Comparison of ENCODE assay signal across 8 cellular contexts in the genomic region with DNA sequence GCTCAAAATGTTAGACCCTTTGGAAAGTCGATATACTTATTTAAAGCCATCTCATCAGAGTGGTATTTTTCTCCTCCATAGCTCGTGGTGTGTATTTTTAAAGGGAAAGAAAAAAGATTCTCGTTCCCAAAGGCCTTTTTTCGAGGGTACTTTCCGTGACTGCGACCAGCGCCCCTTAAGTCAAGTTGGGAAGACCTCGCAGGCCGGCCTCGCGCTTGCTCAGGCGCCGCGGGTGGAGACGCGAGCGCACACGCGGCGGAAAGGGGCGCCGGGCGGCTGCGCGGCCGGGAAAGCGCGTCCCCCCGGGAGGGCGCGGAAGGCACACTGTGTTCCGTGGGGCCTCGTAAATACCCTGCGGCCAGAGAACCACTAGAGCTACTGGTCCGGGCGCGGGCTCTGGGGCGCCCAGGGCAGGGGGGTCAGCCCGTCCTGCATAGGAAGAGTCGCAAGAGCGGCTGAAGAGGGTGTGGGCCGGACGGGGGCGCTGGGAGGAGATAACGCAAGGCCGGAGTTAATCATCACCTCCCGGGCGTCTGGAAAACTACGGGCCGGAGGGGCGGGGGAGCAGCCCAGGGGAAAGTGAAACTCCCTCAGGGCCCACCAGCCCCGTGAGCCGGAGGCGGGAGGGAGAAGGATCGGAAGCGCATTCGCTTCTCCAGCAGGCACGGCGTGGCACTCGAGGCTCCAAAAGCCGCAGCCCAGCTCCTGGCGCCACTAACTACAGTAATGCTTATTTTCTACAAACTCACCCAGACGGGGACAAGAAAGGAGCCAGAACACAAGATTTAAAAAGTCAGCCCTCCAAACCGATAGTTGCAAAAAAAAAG. TPM values are rescaled to one million over a fixed set of nuclear protein-coding genes. Genes with fewer than 3 reads are reported as not detected.
DNase-seq lines count a peak whose midpoint lies in the region; ATAC-seq and TF ChIP-seq lines count a peak whose summit lies in the region.

No MANE protein-coding gene starts in this region.

- WGBS in stomach, 5 donors: 0 to 1% (median 1%) methylated on average over 42 to 64 of the region's 64 CpGs

- H3K4me2 ChIP-seq in DND-41 (ENCODE audit: insufficient read depth, low read length) (peak overlapping the region; percentile 64), KMS-11 (peak overlapping the region; percentile 80), neural progenitor cell (peak overlapping the region; percentile 89)

- peak overlapping the region; percentile 99 for H3K4me3 Mint-ChIP-seq in neural progenitor cell

- TF ChIP-seq POLR2A in Raji (IDR thresholded peaks at IDR 0.05; ENCODE audit: insufficient read depth, low read depth, low read length) (peak; percentile 59), stomach (IDR thresholded peaks at IDR 0.05) (no peak)

- peaks cover 99% of the 10 kb centered on the region for H3K79me2 ChIP-seq in DND-41 (ENCODE audit: insufficient read depth, low read length)
- H3K79me2 ChIP-seq in KMS-11 (ENCODE audit: insufficient read depth, low read depth): peaks cover 87% of the 10 kb centered on the region
- H3K79me2 ChIP-seq in neural progenitor cell (ENCODE audit: low read depth): peaks cover 51% of the 10 kb centered on the region

- peak; percentile 44 for TF ChIP-seq CTCF in DND-41 (IDR thresholded peaks at IDR 0.05; ENCODE audit: borderline replicate concordance, extremely low read depth, low read length, poor library complexity, severe bottlenecking)
- peak; percentile 26; the same call in 1 of the 2 replicates for TF ChIP-seq CTCF in KMS-11 (conservative IDR thresholded peaks at IDR 0.05; ENCODE audit: low read depth, low read length)
- TF ChIP-seq CTCF in foreskin fibroblast (IDR thresholded peaks at IDR 0.05; ENCODE audit: low read depth, low read length): peak; percentile 33
- peak; percentile 54 for TF ChIP-seq CTCF in neural progenitor cell (IDR thresholded peaks at IDR 0.05)
- peak in 2 of 7 experiments; percentile 17 to 35 for TF ChIP-seq CTCF in stomach (IDR thresholded peaks at IDR 0.05)

- H3K36me3 ChIP-seq in DND-41 (ENCODE audit: insufficient read depth, low read length) (peaks cover 14% of the 10 kb centered on the region), KMS-11 (ENCODE audit: insufficient read depth) (no peaks in the 10 kb centered on the region), neural progenitor cell (no peaks in the 10 kb centered on the region), stomach (peaks cover 0 to under 1% (median 0%) of the 10 kb centered on the region in 4 donors)

- peak overlapping the region; percentile 95 for H3K9ac ChIP-seq in DND-41 (ENCODE audit: low read depth, low read length)
- H3K9ac ChIP-seq in KMS-11: peak overlapping the region; percentile 88
- peak overlapping the region; percentile 34 for H3K9ac ChIP-seq in neural progenitor cell

- H3K9me3 Mint-ChIP-seq in neural progenitor cell: peaks cover 11% of the 10 kb centered on the region

- H3K27me3 Mint-ChIP-seq in neural progenitor cell (ENCODE audit: insufficient read depth, low read depth): peaks cover 18% of the 10 kb centered on the region

- no peaks in the 10 kb centered on the region for H3K27me3 ChIP-seq in DND-41 (ENCODE audit: insufficient read depth, low read length, poor library complexity)
- no peaks in the 10 kb centered on the region for H3K27me3 ChIP-seq in KMS-11 (ENCODE audit: insufficient read depth, low read depth)
- H3K27me3 ChIP-seq in neural progenitor cell: no peaks in the 10 kb centered on the region
- no peaks in the 10 kb centered on the region for H3K27me3 ChIP-seq in stomach

- H3K4me1 ChIP-seq in DND-41 (ENCODE audit: insufficient read depth, low read length) (peaks cover 65% of the 10 kb centered on the region), KMS-11 (ENCODE audit: low read depth, poor library complexity, severe bottlenecking) (peaks cover 50% of the 10 kb centered on the region), neural progenitor cell (peaks cover 14% of the 10 kb centered on the region), stomach (peaks cover 39 to 76% (median 61%) of the 10 kb centered on the region in 4 donors)

- H3K27ac Mint-ChIP-seq in neural progenitor cell: peak overlapping the region; percentile 99

- no peak for TF ChIP-seq EP300 in stomach (IDR thresholded peaks at IDR 0.05)

- H3K4me1 Mint-ChIP-seq in neural progenitor cell: peaks cover 42% of the 10 kb centered on the region

- intact Hi-C loops in stomach (cut with DNase I; ENCODE audit: low total_unique reads): no loop called here

- no peaks in the 10 kb centered on the region for H3K9me3 ChIP-seq in DND-41 (ENCODE audit: insufficient read depth, low read length, severe bottlenecking)
- no peaks in the 10 kb centered on the region for H3K9me3 ChIP-seq in neural progenitor cell (ENCODE audit: low read depth)
- H3K9me3 ChIP-seq in stomach: no peaks in the 10 kb centered on the region

- H4K20me1 ChIP-seq in DND-41 (ENCODE audit: insufficient read depth, low read length) (peaks cover 6% of the 10 kb centered on the region; the same call in 1 of the 2 replicates), KMS-11 (ENCODE audit: insufficient read depth) (no peaks in the 10 kb centered on the region), neural progenitor cell (ENCODE audit: low read depth) (no peaks in the 10 kb centered on the region)

- H3K36me3 Mint-ChIP-seq in neural progenitor cell: peaks cover 6% of the 10 kb centered on the region

- H3K27ac ChIP-seq in DND-41 (ENCODE audit: low read length): peak overlapping the region; percentile 98
- peak overlapping the region; percentile 95 for H3K27ac ChIP-seq in KMS-11
- peak overlapping the region; percentile 87 for H3K27ac ChIP-seq in neural progenitor cell
- H3K27ac ChIP-seq in stomach: peak overlapping the region; percentile 94 to 99 (median 98)

- H3K4me3 ChIP-seq in DND-41 (ENCODE audit: low read depth in 1 of 2, low read length in 2 of 2) (peak overlapping the region; percentile 87 to 92), KMS-11 (IDR thresholded peaks at IDR 0.05; ENCODE audit: insufficient read depth, low read depth, low read length) (no peak overlapping the region), foreskin fibroblast (ENCODE audit: low read depth in 1 of 2, low read length in 2 of 2) (peak overlapping the region; percentile 86 to 90), neural progenitor cell (peak overlapping the region; percentile 70), stomach (peak overlapping the region; percentile 60 to 76 (median 70))

- peak; percentile 60 for ATAC-seq in DND-41 (ENCODE audit: insufficient read depth, low read depth)
- peak; percentile 37 for ATAC-seq in GM21717 (IDR thresholded peaks at IDR 0.05; ENCODE audit: unreplicated experiment)

- DNase-seq in DND-41: peak; percentile 85
- peak; percentile 91 for DNase-seq in activated effector memory CD4-positive, alpha-beta T cell treated with anti-CD3 and anti-CD28 coated beads, Interleukin-2, amount 50 U/mL, for 16 hours
- DNase-seq in foreskin fibroblast: peak; percentile 90 to 96
- peak; percentile 94 for DNase-seq in neural progenitor cell (ENCODE audit: low spot score)
- DNase-seq in stomach: peak; percentile 87

- H3F3A ChIP-seq in neural progenitor cell (ENCODE audit: low read depth): peaks cover 30% of the 10 kb centered on the region

- H2AFZ ChIP-seq in DND-41 (ENCODE audit: low read depth, low read length) (peak overlapping the region; percentile 92), KMS-11 (ENCODE audit: low read depth) (peak overlapping the region; percentile 61), neural progenitor cell (replicated peaks) (peak overlapping the region; percentile 84)

RNA-seq across cellular contexts. Expression of a gene that starts 1.2 kb away (rescaled TPM):
- total RNA-seq in neural progenitor cell (ENCODE audit: low replicate concordance) (9.0 and 12.9 TPM in 2 replicates), stomach (10 to 100 TPM in 2 of 5 donors, 1 to 10 TPM in 2, under 1 TPM in 1; 0.58 to 18.9 (median 8.5) TPM)
- polyA plus RNA-seq in stomach: 10 to 100 TPM in 1 of 3 donors, 1 to 10 TPM in 2; 8.7 to 15.7 (median 9.9) TPM

RNA-seq across cellular contexts. Expression of a gene that starts 41.0 kb away (rescaled TPM):
- total RNA-seq in neural progenitor cell (ENCODE audit: low replicate concordance) (9.3 and 17.2 TPM in 2 replicates), stomach (100 to 1,000 TPM in 1 of 5 donors, 10 to 100 TPM in 4; 13.3 to 113 (median 49.7) TPM)
- polyA plus RNA-seq in stomach: 10 to 100 TPM; 10.9 to 31.8 (median 19.8) TPM

Comparison
In these comparisons a context has a peak if more than half of its experiments do, and no peak if none do; other contexts are left out.
1. H3K9ac ChIP-seq: peak in every context shown above with its lines; median percentile 95 in DND-41; 88 in KMS-11; 34 in neural progenitor cell.